Comparison of ENCODE assay signal across 1 cellular context in the genomic region with DNA sequence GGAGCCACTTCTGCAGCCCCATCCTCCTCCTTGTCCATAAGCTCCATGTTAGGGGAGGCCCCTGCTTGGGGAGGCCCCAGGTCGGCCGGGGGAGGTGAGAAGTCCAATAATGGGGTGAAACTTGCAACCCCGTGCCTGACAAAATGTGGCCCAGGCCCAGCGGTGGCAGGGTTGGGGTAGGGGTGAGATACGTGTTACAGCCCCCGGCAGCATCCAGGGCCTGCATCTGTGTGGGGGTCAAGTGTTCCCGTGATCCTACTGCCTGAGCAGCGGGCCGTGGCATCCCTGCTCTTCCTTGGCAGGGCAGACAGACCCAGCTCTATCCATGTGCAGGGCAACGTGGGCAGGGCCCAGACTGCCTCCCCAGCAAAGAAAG.
TF ChIP-seq lines count a peak whose summit lies in the region.

No MANE protein-coding gene starts in this region.

TF ChIP-seq in HepG2, 621 proteins besides CTCF, POLR2A, EP300 and RAD21:
- TF ChIP-seq PPARG (CRISPR knock-in tag; conservative IDR thresholded peaks at IDR 0.05) = no peak
TF ChIP-seq in HepG2: peak in this region for 0.
